In genomic region chr1:148280831-148281572, GRCh38 we compare ENCODE assay signal across 8 cellular contexts.
DNase-seq lines count a peak whose midpoint lies in the region; ATAC-seq and TF ChIP-seq lines count a peak whose summit lies in the region.
"Not testable (repeated sequence)": the region's sequence is repeated elsewhere in the genome, so short reads cannot be mapped to it uniquely, and the experiment has no call there.

No MANE protein-coding gene starts in this region.

- not testable (repeated sequence) for H3K27me3 ChIP-seq in ACC112 (ENCODE audit: insufficient read depth, low read length); MG63; kidney epithelial cell (ENCODE audit: control insufficient read depth, insufficient read depth, low read length)

- peak overlapping the region; percentile 74 for H3K4me3 ChIP-seq in ACC112 (ENCODE audit: low read depth, low read length)
- peak overlapping the region; percentile 65 for H3K4me3 ChIP-seq in MG63
- peak overlapping the region; percentile 35 for H3K4me3 ChIP-seq in kidney epithelial cell (ENCODE audit: low read depth, low read length)

- peaks cover 13% of the 10 kb centered on the region for H3K27me3 Mint-ChIP-seq in activated T-helper 17 cell treated with anti-CD3 and anti-CD28 coated beads, Interleukin-2, amount 50 U/mL, for 72 hours
- H3K27me3 Mint-ChIP-seq in progenitor cell of endocrine pancreas = peaks cover 34% of the 10 kb centered on the region

- DNase-seq in MG63; epithelial cell of prostate (ENCODE audit: low read depth, low spot score); kidney epithelial cell (ENCODE audit: low read depth); progenitor cell of endocrine pancreas (ENCODE audit: low spot score, unreplicated experiment): not testable (repeated sequence)

- peak overlapping the region; percentile 80 for H3K4me3 Mint-ChIP-seq in activated T-helper 17 cell treated with anti-CD3 and anti-CD28 coated beads, Interleukin-2, amount 50 U/mL, for 72 hours
- peak overlapping the region; percentile 67 for H3K4me3 Mint-ChIP-seq in progenitor cell of endocrine pancreas (ENCODE audit: low read depth)

- peak overlapping the region; percentile 37 for H2AFZ ChIP-seq in ACC112 (ENCODE audit: low read length, unreplicated experiment)

- H3K36me3 Mint-ChIP-seq in activated T-helper 17 cell treated with anti-CD3 and anti-CD28 coated beads, Interleukin-2, amount 50 U/mL, for 72 hours (ENCODE audit: low read depth); progenitor cell of endocrine pancreas (ENCODE audit: insufficient read depth): not testable (repeated sequence)

- ATAC-seq in GM19023 (IDR thresholded peaks at IDR 0.05; ENCODE audit: unreplicated experiment) = peak; percentile 78
- ATAC-seq in HG02763 (IDR thresholded peaks at IDR 0.05; ENCODE audit: unreplicated experiment) = peak; percentile 53
- peak; percentile 90 for ATAC-seq in activated T-helper 17 cell treated with anti-CD3 and anti-CD28 coated beads, Interleukin-2, amount 50 U/mL, for 72 hours (replicated peaks)

- peaks cover 25% of the 10 kb centered on the region for H3K4me1 ChIP-seq in ACC112 (ENCODE audit: control insufficient read depth, insufficient read depth, low read length, unreplicated experiment)

- not testable (repeated sequence) for H3K27ac Mint-ChIP-seq in activated T-helper 17 cell treated with anti-CD3 and anti-CD28 coated beads, Interleukin-2, amount 50 U/mL, for 72 hours; progenitor cell of endocrine pancreas

- H3K4me1 Mint-ChIP-seq in activated T-helper 17 cell treated with anti-CD3 and anti-CD28 coated beads, Interleukin-2, amount 50 U/mL, for 72 hours; progenitor cell of endocrine pancreas (ENCODE audit: low read depth): not testable (repeated sequence)

- H3K27ac ChIP-seq in ACC112 (ENCODE audit: low read depth, low read length) = peak overlapping the region; percentile 44
- peak overlapping the region; percentile 96 for H3K27ac ChIP-seq in epithelial cell of prostate

- not testable (repeated sequence) for H3K79me2 ChIP-seq in ACC112 (ENCODE audit: control insufficient read depth, insufficient read depth, low read length, unreplicated experiment)

- H3K9me3 ChIP-seq in MG63 = not testable (repeated sequence)

- not testable (repeated sequence) for H3K36me3 ChIP-seq in ACC112 (ENCODE audit: insufficient read depth, low read length); MG63; kidney epithelial cell (ENCODE audit: control insufficient read depth, insufficient read depth, low read length)

- not testable (repeated sequence) for H3K9me3 Mint-ChIP-seq in activated T-helper 17 cell treated with anti-CD3 and anti-CD28 coated beads, Interleukin-2, amount 50 U/mL, for 72 hours; progenitor cell of endocrine pancreas (ENCODE audit: low read depth)

- TF ChIP-seq CTCF in kidney epithelial cell (IDR thresholded peaks at IDR 0.05; ENCODE audit: insufficient read depth, low read length, poor library complexity, severe bottlenecking); progenitor cell of endocrine pancreas (IDR thresholded peaks at IDR 0.05; ENCODE audit: unreplicated experiment): not testable (repeated sequence)
